Comparison of ENCODE assay signal across 14 cellular contexts in the genomic region with DNA sequence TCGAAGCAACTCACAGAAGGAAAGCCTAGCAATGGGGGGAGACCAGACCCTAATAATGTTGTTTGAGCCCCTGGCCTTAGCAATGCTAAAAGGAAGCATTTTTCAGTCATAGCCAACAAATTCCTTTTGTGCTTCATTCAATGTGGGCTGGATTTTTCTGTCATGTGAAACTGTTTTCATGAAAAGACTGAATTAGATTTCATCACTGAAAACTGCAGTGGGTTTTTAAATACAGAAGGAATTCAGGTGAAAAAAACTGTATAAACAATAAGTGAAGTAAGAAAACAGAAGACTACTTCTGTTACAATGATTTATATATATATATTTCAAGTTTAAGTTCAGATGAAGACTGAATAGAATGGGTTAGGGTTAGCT.
DNase-seq lines count a peak whose midpoint lies in the region; TF ChIP-seq lines count a peak whose summit lies in the region.
"Had no signal": no experiment of that assay in that cellular context is flagged by ENCODE, and none has a peak within 500 bp of the region (broad histone marks: within the 10 kb centered on the region; RNA-seq: fewer than 3 reads in every experiment).

No MANE protein-coding gene starts in this region.

- peak overlapping the region; percentile 42 for H3K4me2 ChIP-seq in smooth muscle cell

- peak; percentile 23 for DNase-seq in GM03348 (ENCODE audit: low spot score)
- DNase-seq in amniotic epithelial cell (ENCODE audit: low read depth): peak; percentile 36
- DNase-seq in fibroblast of peridontal ligament (ENCODE audit: extremely low read depth): peak; percentile 60
- DNase-seq in smooth muscle cell (lab: John Stamatoyannopoulos, UW; ENCODE audit: unreplicated experiment): no peak
- DNase-seq in NK-92 treated with Interleukin-12 subunit alpha and Interleukin-12 subunit beta, amount 100 ng/mL, for 24 hours (lab: John Stamatoyannopoulos, UW): no peak
- no peak for DNase-seq in DMS 273 treated with DMSO at 0.1 percent for 48 hours (lab: John Stamatoyannopoulos, UW)
- DNase-seq in DMS53 treated with DMSO at 0.1 percent for 48 hours (lab: John Stamatoyannopoulos, UW; ENCODE audit: unreplicated experiment): no peak
- DNase-seq: Caco-2, Karpas-422, NCI-H1417 treated with DMSO at 0.1 percent for 48 hours, NCI-H1930, NCI-H226, RPMI8226, SHP77 treated with DMSO at 0.1 percent for 48 hours had no signal

- TF ChIP-seq CTCF in smooth muscle cell (IDR thresholded peaks at IDR 0.05; ENCODE audit: borderline replicate concordance, insufficient read depth, poor library complexity, severe bottlenecking): no peak

- no peak overlapping the region for H2AFZ ChIP-seq in smooth muscle cell (ENCODE audit: low read depth)

- H3K79me2 ChIP-seq in smooth muscle cell (ENCODE audit: low read depth): peaks cover 10% of the 10 kb centered on the region

- no peaks in the 10 kb centered on the region for H3F3A ChIP-seq in smooth muscle cell (ENCODE audit: low read depth)

- H4K20me1 ChIP-seq in smooth muscle cell (ENCODE audit: low read depth): peaks cover 12% of the 10 kb centered on the region

- no peak overlapping the region for H3K4me3 ChIP-seq in smooth muscle cell

- no peaks in the 10 kb centered on the region for H3K9me3 ChIP-seq in smooth muscle cell (replicated peaks; ENCODE audit: low read depth)
- H3K9me3 ChIP-seq: Caco-2 had no signal

- peaks cover 19% of the 10 kb centered on the region for H3K4me1 ChIP-seq in smooth muscle cell (ENCODE audit: low read depth)
- H3K4me1 ChIP-seq: Caco-2 had no signal

- no peaks in the 10 kb centered on the region for H3K27me3 ChIP-seq in smooth muscle cell (ENCODE audit: low read depth)

- no peaks in the 10 kb centered on the region for H3K36me3 ChIP-seq in smooth muscle cell (ENCODE audit: low read depth)

- H3K9ac ChIP-seq in smooth muscle cell (ENCODE audit: low read depth): no peak overlapping the region

- 91% methylated on average over 1 of the region's 1 CpG for WGBS in smooth muscle cell (ENCODE audit: low lambda C conversion rate)

- H3K27ac ChIP-seq in smooth muscle cell (ENCODE audit: low read depth): no peak overlapping the region

Comparison
In these comparisons a context has a peak if more than half of its experiments do, and no peak if none do; other contexts are left out.
1. DNase-seq: peak in GM03348 (single experiment), amniotic epithelial cell (single experiment) and fibroblast of peridontal ligament (single experiment); none in smooth muscle cell (single experiment), NK-92 treated with Interleukin-12 subunit alpha and Interleukin-12 subunit beta, amount 100 ng/mL, for 24 hours (single experiment), DMS 273 treated with DMSO at 0.1 percent for 48 hours (single experiment) and DMS53 treated with DMSO at 0.1 percent for 48 hours (single experiment).